In genomic region chr7:81743665-81744064, GRCh38 we compare ENCODE assay signal across 33 cellular contexts. TPM values are rescaled to one million over a fixed set of nuclear protein-coding genes. Genes with fewer than 3 reads are reported as not detected.
"Had no signal": no experiment of that assay in that cellular context is flagged by ENCODE, and none has a peak within 500 bp of the region (broad histone marks: within the 10 kb centered on the region; RNA-seq: fewer than 3 reads in every experiment).

No MANE protein-coding gene starts in this region.

- H3K27ac ChIP-seq: ascending aorta, body of pancreas, coronary artery, SK-N-MC, VCaP had no signal

- H3K9me3 Mint-ChIP-seq: activated naive CD8-positive, alpha-beta T cell treated with anti-CD3 and anti-CD28 coated beads, Interleukin-2, amount 50 U/mL, for 24 hours had no signal

- H3K27ac Mint-ChIP-seq: activated CD4-positive, alpha-beta T cell treated with anti-CD3 and anti-CD28 coated beads for 36 hours; activated CD8-positive, alpha-beta T cell treated with anti-CD3 and anti-CD28 coated beads, Interleukin-2, amount 10 ng/mL, durations not matched to agents 7 days and 5 days; activated naive CD4-positive, alpha-beta T cell treated with anti-CD3 and anti-CD28 coated beads, Interleukin-2, amount 50 U/mL, for 72 hours; activated naive CD8-positive, alpha-beta T cell treated with anti-CD3 and anti-CD28 coated beads, Interleukin-2, amount 50 U/mL, for 24 hours; activated T-cell treated with anti-CD3 and anti-CD28 coated beads, Interleukin-2, amount 50 U/mL, for 24 hours; T-cell had no signal

- H3K9me3 ChIP-seq: ascending aorta, body of pancreas, MG63 had no signal

- FAIRE-seq: bronchial epithelial cell had no signal

- H3K36me3 Mint-ChIP-seq: activated naive CD4-positive, alpha-beta T cell treated with anti-CD3 and anti-CD28 coated beads, Interleukin-2, amount 50 U/mL, for 72 hours; T-cell had no signal

- H3K27me3 Mint-ChIP-seq: activated CD4-positive, alpha-beta T cell treated with anti-CD3 and anti-CD28 coated beads for 36 hours; activated naive CD8-positive, alpha-beta T cell treated with anti-CD3 and anti-CD28 coated beads, Interleukin-2, amount 50 U/mL, for 24 hours; activated T-cell treated with anti-CD3 and anti-CD28 coated beads, Interleukin-2, amount 50 U/mL, for 24 hours; T-cell had no signal

- H3K4me1 ChIP-seq: ascending aorta, body of pancreas had no signal

- H3K4me3 ChIP-seq: ascending aorta, body of pancreas, coronary artery, MG63, SK-N-MC had no signal

- DNase-seq: activated CD4-positive, alpha-beta T cell treated with anti-CD3 and anti-CD28 coated beads for 36 hours; activated CD8-positive, alpha-beta T cell treated with anti-CD3 and anti-CD28 coated beads, Interleukin-2, amount 10 ng/mL, durations not matched to agents 7 days and 5 days; activated effector memory CD4-positive, alpha-beta T cell treated with anti-CD3 and anti-CD28 coated beads, Interleukin-2, amount 50 U/mL, for 16 hours; activated naive CD4-positive, alpha-beta T cell treated with Interleukin-2 at 50 U/mL for 16 hours; activated naive CD8-positive, alpha-beta T cell treated with anti-CD3 and anti-CD28 coated beads, Interleukin-2, amount 50 U/mL, for 24 hours; activated T-cell treated with anti-CD3 and anti-CD28 coated beads, Interleukin-2, amount 50 U/mL, for 24 hours; amniotic stem cell; body of pancreas; central memory CD4-positive, alpha-beta T cell; MG63; MV-4-11; NCI-H1092 treated with DMSO at 0.1 percent for 48 hours; NCI-H1417 treated with DMSO at 0.1 percent for 48 hours; NCI-H1694; NCI-H2029; NCI-H2107; NCI-H2171 treated with DMSO at 0.1 percent for 48 hours; NCI-H226; NCI-H526; NCI-H774; RPMI8226; T-cell had no signal

- H3K4me3 Mint-ChIP-seq: activated CD4-positive, alpha-beta T cell treated with anti-CD3 and anti-CD28 coated beads for 36 hours; activated CD8-positive, alpha-beta T cell treated with anti-CD3 and anti-CD28 coated beads, Interleukin-2, amount 10 ng/mL, durations not matched to agents 7 days and 5 days; activated naive CD8-positive, alpha-beta T cell treated with anti-CD3 and anti-CD28 coated beads, Interleukin-2, amount 50 U/mL, for 24 hours; activated T-cell treated with anti-CD3 and anti-CD28 coated beads, Interleukin-2, amount 50 U/mL, for 24 hours; T-cell had no signal

- H3K27me3 ChIP-seq: ascending aorta, body of pancreas, MG63 had no signal

- H3K36me3 ChIP-seq: ascending aorta had no signal

- ATAC-seq: activated CD4-positive, alpha-beta T cell treated with anti-CD3 and anti-CD28 coated beads for 36 hours; activated CD8-positive, alpha-beta T cell treated with anti-CD3 and anti-CD28 coated beads, Interleukin-2, amount 10 ng/mL, durations not matched to agents 7 days and 5 days; activated naive CD4-positive, alpha-beta T cell treated with anti-CD3 and anti-CD28 coated beads, Interleukin-2, amount 50 U/mL, for 72 hours; activated naive CD8-positive, alpha-beta T cell treated with anti-CD3 and anti-CD28 coated beads, Interleukin-2, amount 50 U/mL, for 24 hours; body of pancreas; Panc1; Right ventricle myocardium inferior; T-cell had no signal

- H3K4me1 Mint-ChIP-seq: activated CD4-positive, alpha-beta T cell treated with anti-CD3 and anti-CD28 coated beads for 36 hours; activated naive CD8-positive, alpha-beta T cell treated with anti-CD3 and anti-CD28 coated beads, Interleukin-2, amount 50 U/mL, for 24 hours; T-cell had no signal

RNA-seq across cellular contexts. Expression of gene HGF, which starts 26.2 kb away (rescaled TPM):
- total RNA-seq: activated CD4-positive, alpha-beta T cell treated with anti-CD3 and anti-CD28 coated beads for 36 hours; activated CD8-positive, alpha-beta T cell treated with anti-CD3 and anti-CD28 coated beads, Interleukin-2, amount 10 ng/mL, durations not matched to agents 7 days and 5 days; NCI-H460; OCI-LY7; T-helper 2 cell treated with Interferon-gamma antibody and Interleukin-4, amounts not matched to agents 100 ng/mL and 5 ng/mL, for 36 hours had no signal
